Comparison of ENCODE assay signal across 17 cellular contexts in genomic region chr4:142547974-142548373, GRCh38.
DNase-seq lines count a peak whose midpoint lies in the region; FAIRE-seq and TF ChIP-seq lines count a peak whose summit lies in the region.
"Had no signal": no experiment of that assay in that cellular context is flagged by ENCODE, and none has a peak within 500 bp of the region (broad histone marks: within the 10 kb centered on the region; RNA-seq: fewer than 3 reads in every experiment).

No MANE protein-coding gene starts in this region.

- H3K4me1 ChIP-seq in keratinocyte (ENCODE audit: control insufficient read depth, extremely low read depth, insufficient read depth, low read length), result peaks cover 47% of the 10 kb centered on the region
- H3K4me1 ChIP-seq: thyroid gland had no signal

- no peaks in the 10 kb centered on the region for H3K9me1 ChIP-seq in keratinocyte (ENCODE audit: control insufficient read depth, extremely low read depth, insufficient read depth, low read length)

- H3K27me3 ChIP-seq in brain microvascular endothelial cell (replicated peaks) (no peaks in the 10 kb centered on the region), keratinocyte (ENCODE audit: control insufficient read depth, extremely low read depth, insufficient read depth, low read length) (no peaks in the 10 kb centered on the region)
- H3K27me3 ChIP-seq: thyroid gland had no signal

- H3K4me2 ChIP-seq in keratinocyte (ENCODE audit: control insufficient read depth, extremely low read depth, insufficient read depth, low read depth, low read length), result peak overlapping the region; percentile 42

- H3K27me3 Mint-ChIP-seq in Calu3 (ENCODE audit: unreplicated experiment) (no peaks in the 10 kb centered on the region), HFFc6 (ENCODE audit: insufficient read depth) (no peaks in the 10 kb centered on the region)
- H3K27me3 Mint-ChIP-seq: stimulated activated naive B cell treated with anti-CD40 and anti-IgM and Interleukin-4, amounts not matched to agents 10 μg/mL and 1 μg/mL and 100 μg/mL, for 72 hours had no signal

- H3K36me3 ChIP-seq in brain microvascular endothelial cell (replicated peaks) (no peaks in the 10 kb centered on the region), keratinocyte (ENCODE audit: control insufficient read depth in 2 of 2, extremely low read depth in 1 of 2, insufficient read depth in 2 of 2, low read length in 2 of 2) (no peaks in the 10 kb centered on the region)
- H3K36me3 ChIP-seq: thyroid gland had no signal

- H3K79me2 ChIP-seq in keratinocyte (ENCODE audit: control insufficient read depth, insufficient read depth, low read length), result no peaks in the 10 kb centered on the region

- dilution Hi-C loops in keratinocyte (cut with MboI; ENCODE audit: extremely low pct_ligation_motif_present, low sequenced_read_pairs), result no loop called here

- no TSS peak for BruUV-seq in Calu3 (replicated peaks; lab: Mats Ljungman, UMichigan)

- H3K4me3 Mint-ChIP-seq in Calu3 (ENCODE audit: low read depth, unreplicated experiment) (no peak overlapping the region), HFFc6 (no peak overlapping the region; the same call in 1 of the 2 replicates)
- H3K4me3 Mint-ChIP-seq: stimulated activated naive B cell treated with anti-CD40 and anti-IgM and Interleukin-4, amounts not matched to agents 10 μg/mL and 1 μg/mL and 100 μg/mL, for 72 hours had no signal

- CTCF ChIA-PET in Calu3 (lab: Charles Lee), result interaction anchor here (0.5 to 1.4 kb wide), 2 partner anchors 20 to 76 kb away, joined by 4 to 5 read pairs; no protein-coding TSS in a partner anchor

- no peak overlapping the region for H3K27ac ChIP-seq in brain microvascular endothelial cell
- H3K27ac ChIP-seq in keratinocyte (ENCODE audit: control insufficient read depth, insufficient read depth, low read length), result peak overlapping the region; percentile 99
- H3K27ac ChIP-seq: thyroid gland had no signal

- in situ Hi-C loops in brain microvascular endothelial cell (cut with HindIII; ENCODE audit: low pct_ligation_motif_present, low sequenced_read_pairs), result no loop called here

- H3K4me3 ChIP-seq in brain microvascular endothelial cell (ENCODE audit: low read depth, low read length), result no peak overlapping the region
- H3K4me3 ChIP-seq in keratinocyte (ENCODE audit: control insufficient read depth in 2 of 3, extremely low read depth in 1 of 3, insufficient read depth in 2 of 3, low read depth in 1 of 3, low read length in 3 of 3), result no peak overlapping the region
- H3K4me3 ChIP-seq: thyroid gland had no signal

- intact Hi-C loops in Calu3 (cut with micrococcal nuclease; ENCODE audit: unreplicated experiment), result loop anchor here (5.0 kb wide), 1 partner anchor 174 kb away; no protein-coding TSS in a partner anchor

- DNase-seq in Calu3, result no peak
- peak; percentile 61 for DNase-seq in HFFc6
- DNase-seq in brain microvascular endothelial cell, result peak; percentile 8
- no peak for DNase-seq in keratinocyte (ENCODE audit: low read depth, low spot score)
- DNase-seq in GM12892 (ENCODE audit: insufficient read length), result no peak
- DNase-seq in SIG-M5 (lab: John Stamatoyannopoulos, UW), result no peak
- no peak for DNase-seq in activated CD4-positive, CD25-positive, alpha-beta regulatory T cell (lab: John Stamatoyannopoulos, UW)
- DNase-seq in NCI-H2029 (lab: John Stamatoyannopoulos, UW), result no peak
- DNase-seq: effector CD8-positive, alpha-beta T cell; GDM1; left colon; NCI-H187 treated with DMSO at 0.1 percent for 48 hours; NCI-H524; SHP77 treated with DMSO at 0.1 percent for 48 hours; stimulated activated CD4-positive, alpha-beta T cell treated with anti-CD3 and anti-CD28 coated beads, Interleukin-15, amount 100 ng/mL, for 24 hours; stimulated activated naive B cell treated with anti-CD40 and anti-IgM and Interleukin-4, amounts not matched to agents 10 μg/mL and 1 μg/mL and 100 μg/mL, for 72 hours; thyroid gland had no signal

- no peak for TF ChIP-seq POLR2A in GM12892 (IDR thresholded peaks at IDR 0.05; ENCODE audit: low read depth, low read length)

- H2AFZ ChIP-seq in keratinocyte (ENCODE audit: control insufficient read depth, low read length), result peak overlapping the region; percentile 43

- peaks cover 3% of the 10 kb centered on the region for H3K9me3 Mint-ChIP-seq in Calu3 (ENCODE audit: low read depth, unreplicated experiment)
- H3K9me3 Mint-ChIP-seq in HFFc6, result no peaks in the 10 kb centered on the region

- peak; percentile 90 for FAIRE-seq in keratinocyte (lab: Jason Lieb, UNC)
- FAIRE-seq in GM12892 (lab: Jason Lieb, UNC), result no peak

- peaks cover 51% of the 10 kb centered on the region for H3K4me1 Mint-ChIP-seq in Calu3 (ENCODE audit: low read depth, unreplicated experiment)
- peaks cover 52% of the 10 kb centered on the region for H3K4me1 Mint-ChIP-seq in HFFc6 (ENCODE audit: low read depth)
- H3K4me1 Mint-ChIP-seq: stimulated activated naive B cell treated with anti-CD40 and anti-IgM and Interleukin-4, amounts not matched to agents 10 μg/mL and 1 μg/mL and 100 μg/mL, for 72 hours had no signal

- no peaks in the 10 kb centered on the region for H3K9me3 ChIP-seq in keratinocyte (ENCODE audit: control insufficient read depth, low read depth, low read length)
- H3K9me3 ChIP-seq: thyroid gland had no signal

- H3K36me3 Mint-ChIP-seq in Calu3 (ENCODE audit: insufficient read depth, unreplicated experiment) (peaks cover 16% of the 10 kb centered on the region), HFFc6 (ENCODE audit: low read depth) (no peaks in the 10 kb centered on the region)
- H3K36me3 Mint-ChIP-seq: stimulated activated naive B cell treated with anti-CD40 and anti-IgM and Interleukin-4, amounts not matched to agents 10 μg/mL and 1 μg/mL and 100 μg/mL, for 72 hours had no signal

- H3K27ac Mint-ChIP-seq in Calu3 (ENCODE audit: unreplicated experiment), result peak overlapping the region; percentile 99
- peak overlapping the region; percentile 55 for H3K27ac Mint-ChIP-seq in HFFc6
- H3K27ac Mint-ChIP-seq: stimulated activated naive B cell treated with anti-CD40 and anti-IgM and Interleukin-4, amounts not matched to agents 10 μg/mL and 1 μg/mL and 100 μg/mL, for 72 hours had no signal

- peak overlapping the region; percentile 26 for H3K9ac ChIP-seq in keratinocyte (ENCODE audit: control insufficient read depth, extremely low read depth, insufficient read depth, low read length)

- H4K20me1 ChIP-seq in keratinocyte (ENCODE audit: control insufficient read depth, extremely low read depth, insufficient read depth, low read length), result no peaks in the 10 kb centered on the region

- TF ChIP-seq CTCF in Calu3 (IDR thresholded peaks at IDR 0.05; ENCODE audit: unreplicated experiment) (no peak), HFFc6 (IDR thresholded peaks at IDR 0.05) (no peak), brain microvascular endothelial cell (IDR thresholded peaks at IDR 0.05; ENCODE audit: low read depth, low read length, missing control alignments) (no peak), keratinocyte (optimal IDR thresholded peaks at IDR 0.05 in 1 of 3, IDR thresholded peaks at IDR 0.05 in 1 of 3, conservative IDR thresholded peaks at IDR 0.05 in 1 of 3; ENCODE audit: extremely low read depth in 1 of 3, insufficient read depth in 2 of 3, low read length in 3 of 3) (no peak)

Comparison
In these comparisons a context has a peak if more than half of its experiments do, and no peak if none do; other contexts are left out.
1. DNase-seq: peak in HFFc6 (single experiment) and brain microvascular endothelial cell (single experiment); none in Calu3 (single experiment), keratinocyte (single experiment), GM12892 (single experiment), SIG-M5 (single experiment), activated CD4-positive, CD25-positive, alpha-beta regulatory T cell (0 of 4) and NCI-H2029 (single experiment).